ENCODE assay signal across 1 cellular context in the genomic region with DNA sequence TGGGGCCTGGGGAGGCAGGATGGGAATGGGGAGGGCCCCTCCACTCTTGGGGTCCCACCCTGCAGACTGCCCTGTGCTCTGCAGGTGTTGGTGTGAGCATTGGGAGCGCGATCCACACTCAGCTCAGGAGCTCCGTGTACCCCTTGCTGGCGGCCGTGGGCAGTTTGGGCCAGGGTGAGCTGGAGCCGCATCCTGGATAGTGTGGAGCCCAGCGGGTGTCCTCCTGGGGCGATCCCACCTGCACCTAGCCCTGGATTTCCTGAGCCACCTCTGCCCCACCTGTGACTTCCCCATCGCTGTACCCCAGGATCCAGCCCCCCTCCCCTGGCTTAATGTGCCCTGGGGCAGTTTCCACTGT.
TF ChIP-seq lines count a peak whose summit lies in the region.

No MANE protein-coding gene starts in this region.

TF ChIP-seq in HCT116, 20 proteins besides CTCF, POLR2A, EP300 and RAD21:
- no peak for TF ChIP-seq SRF (IDR thresholded peaks at IDR 0.05; ENCODE audit: low read depth)
- TF ChIP-seq CBX3 (IDR thresholded peaks at IDR 0.05; ENCODE audit: low read depth) = no peak
- TF ChIP-seq, protein P1, sequence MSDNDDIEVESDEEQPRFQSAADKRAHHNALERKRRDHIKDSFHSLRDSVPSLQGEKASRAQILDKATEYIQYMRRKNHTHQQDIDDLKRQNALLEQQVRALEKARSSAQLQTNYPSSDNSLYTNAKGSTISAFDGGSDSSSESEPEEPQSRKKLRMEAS (IDR thresholded peaks at IDR 0.05) = no peak
- no peak for TF ChIP-seq POLR2AphosphoS5 (IDR thresholded peaks at IDR 0.05; ENCODE audit: low read depth, low read length)
- TF ChIP-seq TCF7L2 (IDR thresholded peaks at IDR 0.05; ENCODE audit: borderline replicate concordance, extremely low read depth, insufficient read depth, insufficient read length) = no peak
- no peak for TF ChIP-seq SIN3A (IDR thresholded peaks at IDR 0.05; ENCODE audit: low read depth)
- TF ChIP-seq YY1 (IDR thresholded peaks at IDR 0.05; ENCODE audit: extremely low read depth, insufficient replicate concordance, low read depth, low read length) = no peak
- no peak for TF ChIP-seq ZFX (IDR thresholded peaks at IDR 0.05)
- TF ChIP-seq, protein P2, sequence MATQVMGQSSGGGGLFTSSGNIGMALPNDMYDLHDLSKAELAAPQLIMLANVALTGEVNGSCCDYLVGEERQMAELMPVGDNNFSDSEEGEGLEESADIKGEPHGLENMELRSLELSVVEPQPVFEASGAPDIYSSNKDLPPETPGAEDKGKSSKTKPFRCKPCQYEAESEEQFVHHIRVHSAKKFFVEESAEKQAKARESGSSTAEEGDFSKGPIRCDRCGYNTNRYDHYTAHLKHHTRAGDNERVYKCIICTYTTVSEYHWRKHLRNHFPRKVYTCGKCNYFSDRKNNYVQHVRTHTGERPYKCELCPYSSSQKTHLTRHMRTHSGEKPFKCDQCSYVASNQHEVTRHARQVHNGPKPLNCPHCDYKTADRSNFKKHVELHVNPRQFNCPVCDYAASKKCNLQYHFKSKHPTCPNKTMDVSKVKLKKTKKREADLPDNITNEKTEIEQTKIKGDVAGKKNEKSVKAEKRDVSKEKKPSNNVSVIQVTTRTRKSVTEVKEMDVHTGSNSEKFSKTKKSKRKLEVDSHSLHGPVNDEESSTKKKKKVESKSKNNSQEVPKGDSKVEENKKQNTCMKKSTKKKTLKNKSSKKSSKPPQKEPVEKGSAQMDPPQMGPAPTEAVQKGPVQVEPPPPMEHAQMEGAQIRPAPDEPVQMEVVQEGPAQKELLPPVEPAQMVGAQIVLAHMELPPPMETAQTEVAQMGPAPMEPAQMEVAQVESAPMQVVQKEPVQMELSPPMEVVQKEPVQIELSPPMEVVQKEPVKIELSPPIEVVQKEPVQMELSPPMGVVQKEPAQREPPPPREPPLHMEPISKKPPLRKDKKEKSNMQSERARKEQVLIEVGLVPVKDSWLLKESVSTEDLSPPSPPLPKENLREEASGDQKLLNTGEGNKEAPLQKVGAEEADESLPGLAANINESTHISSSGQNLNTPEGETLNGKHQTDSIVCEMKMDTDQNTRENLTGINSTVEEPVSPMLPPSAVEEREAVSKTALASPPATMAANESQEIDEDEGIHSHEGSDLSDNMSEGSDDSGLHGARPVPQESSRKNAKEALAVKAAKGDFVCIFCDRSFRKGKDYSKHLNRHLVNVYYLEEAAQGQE (IDR thresholded peaks at IDR 0.05; ENCODE audit: low read depth) = no peak
- no peak for TF ChIP-seq JUND (IDR thresholded peaks at IDR 0.05)
- TF ChIP-seq EZH2phosphoT487 (IDR thresholded peaks at IDR 0.05; ENCODE audit: borderline replicate concordance) = no peak
- no peak for TF ChIP-seq ELF1 (IDR thresholded peaks at IDR 0.05; ENCODE audit: borderline replicate concordance, low read depth)
- TF ChIP-seq, protein P3, sequence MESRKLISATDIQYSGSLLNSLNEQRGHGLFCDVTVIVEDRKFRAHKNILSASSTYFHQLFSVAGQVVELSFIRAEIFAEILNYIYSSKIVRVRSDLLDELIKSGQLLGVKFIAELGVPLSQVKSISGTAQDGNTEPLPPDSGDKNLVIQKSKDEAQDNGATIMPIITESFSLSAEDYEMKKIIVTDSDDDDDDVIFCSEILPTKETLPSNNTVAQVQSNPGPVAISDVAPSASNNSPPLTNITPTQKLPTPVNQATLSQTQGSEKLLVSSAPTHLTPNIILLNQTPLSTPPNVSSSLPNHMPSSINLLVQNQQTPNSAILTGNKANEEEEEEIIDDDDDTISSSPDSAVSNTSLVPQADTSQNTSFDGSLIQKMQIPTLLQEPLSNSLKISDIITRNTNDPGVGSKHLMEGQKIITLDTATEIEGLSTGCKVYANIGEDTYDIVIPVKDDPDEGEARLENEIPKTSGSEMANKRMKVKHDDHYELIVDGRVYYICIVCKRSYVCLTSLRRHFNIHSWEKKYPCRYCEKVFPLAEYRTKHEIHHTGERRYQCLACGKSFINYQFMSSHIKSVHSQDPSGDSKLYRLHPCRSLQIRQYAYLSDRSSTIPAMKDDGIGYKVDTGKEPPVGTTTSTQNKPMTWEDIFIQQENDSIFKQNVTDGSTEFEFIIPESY (IDR thresholded peaks at IDR 0.05; ENCODE audit: extremely low read depth, insufficient replicate concordance, low read length) = no peak
- no peak for TF ChIP-seq CEBPB (IDR thresholded peaks at IDR 0.05; ENCODE audit: low read depth)
- no peak for TF ChIP-seq EZH2 (IDR thresholded peaks at IDR 0.05)
- no peak for TF ChIP-seq ZNF274 (IDR thresholded peaks at IDR 0.05; ENCODE audit: low read depth, low read length)
- no peak for TF ChIP-seq FOSL1 (IDR thresholded peaks at IDR 0.05; ENCODE audit: low read depth)
- no peak for TF ChIP-seq SP1 (IDR thresholded peaks at IDR 0.05; ENCODE audit: low read depth)
- TF ChIP-seq, protein P4, sequence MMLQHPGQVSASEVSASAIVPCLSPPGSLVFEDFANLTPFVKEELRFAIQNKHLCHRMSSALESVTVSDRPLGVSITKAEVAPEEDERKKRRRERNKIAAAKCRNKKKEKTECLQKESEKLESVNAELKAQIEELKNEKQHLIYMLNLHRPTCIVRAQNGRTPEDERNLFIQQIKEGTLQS (IDR thresholded peaks at IDR 0.05) = no peak
- TF ChIP-seq EGR1 (IDR thresholded peaks at IDR 0.05; ENCODE audit: low read depth) = no peak
TF ChIP-seq in HCT116: peak in this region for 0.
